ENCODE assay signal across 10 cellular contexts in the genomic region with DNA sequence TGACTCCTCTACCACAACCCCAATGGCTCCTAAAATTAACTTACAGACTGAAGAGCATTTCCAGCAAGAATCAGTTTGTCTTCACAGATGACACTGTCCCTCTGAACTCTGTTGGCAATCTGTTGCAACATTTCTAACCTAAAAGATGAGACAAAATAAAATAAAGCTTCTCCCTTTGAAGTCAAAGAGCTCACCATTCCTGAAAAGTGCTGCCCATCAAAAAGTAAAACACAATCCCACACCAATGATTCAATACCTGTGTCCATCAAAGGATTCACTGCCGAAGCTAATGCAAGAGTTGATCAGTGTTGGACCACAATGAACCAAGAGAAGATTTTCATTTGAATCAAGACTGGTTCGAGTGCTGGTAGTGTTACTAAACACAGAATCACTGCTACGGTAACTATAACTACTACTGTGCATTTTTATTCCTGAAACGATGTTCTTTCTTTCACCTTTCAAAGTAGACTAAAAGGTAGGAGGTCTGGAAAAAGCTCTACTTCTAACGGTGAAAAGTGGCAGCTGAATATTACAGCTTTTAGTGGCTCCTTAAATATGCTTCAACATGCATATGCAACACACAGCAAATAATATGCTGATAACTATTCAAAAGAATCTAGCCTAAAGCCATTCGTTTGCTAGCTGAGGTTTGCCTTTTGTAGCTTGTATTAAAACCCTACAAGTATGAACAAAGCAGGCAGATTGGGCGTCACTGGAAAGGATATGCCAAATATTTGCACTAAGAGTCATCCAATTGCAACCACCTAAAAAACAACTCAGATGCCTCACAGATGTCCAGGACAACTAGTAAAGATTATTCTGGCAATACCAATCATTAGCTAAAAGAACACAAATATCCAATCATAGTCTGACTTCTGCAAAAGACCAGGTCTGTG. TPM values are rescaled to one million over a fixed set of nuclear protein-coding genes. Genes with fewer than 3 reads are reported as not detected.
DNase-seq lines count a peak whose midpoint lies in the region; ATAC-seq and TF ChIP-seq lines count a peak whose summit lies in the region.
"Had no signal": no experiment of that assay in that cellular context is flagged by ENCODE, and none has a peak within 500 bp of the region (broad histone marks: within the 10 kb centered on the region; RNA-seq: fewer than 3 reads in every experiment).

A gene (minus strand): TSS at position 524 of the 896 bp plus-strand sequence.

- DNase-seq in M059J (ENCODE audit: low read depth): peak; percentile 95
- DNase-seq in dermis microvascular lymphatic vessel endothelial cell (ENCODE audit: low read depth in 2 of 2): peak in 1 of 2 donors; percentile 55
- peak; percentile 74 for DNase-seq in mesenchymal stem cell
- no peak for DNase-seq in activated CD4-positive, CD25-positive, alpha-beta regulatory T cell treated with anti-CD3 and anti-CD28 coated beads, Interleukin-2, amount 50 U/mL, for 72 hours
- DNase-seq in WERI-Rb-1: no peak
- DNase-seq in caudate nucleus (lab: John Stamatoyannopoulos, UW): no peak
- DNase-seq: activated naive CD4-positive, alpha-beta T cell treated with Interleukin-2 at 50 U/mL for 16 hours; DND-41 had no signal

- H2BK15ac ChIP-seq in mesenchymal stem cell (ENCODE audit: low read depth, poor library complexity, severe bottlenecking): no peak within 1 kb of the TSS

- H4K91ac ChIP-seq in mesenchymal stem cell (ENCODE audit: low read length): no peak within 1 kb of the TSS

- WGBS in mesenchymal stem cell: 71% methylated on average over 7 of the region's 7 CpGs

- H3K9me3 ChIP-seq in mesenchymal stem cell (ENCODE audit: control insufficient read depth, low read length) (no peaks in the 10 kb centered on the region), WERI-Rb-1 (ENCODE audit: severe bottlenecking) (no peaks in the 10 kb centered on the region)

- no peak within 1 kb of the TSS for H3K14ac ChIP-seq in mesenchymal stem cell (ENCODE audit: low read length in 2 of 2)

- H3K36me3 ChIP-seq in mesenchymal stem cell (ENCODE audit: control insufficient read depth in 1 of 2, insufficient read depth in 2 of 2, low read depth in 1 of 2, low read length in 2 of 2) (peaks cover 6 to 85% of the 10 kb centered on the region in 2 experiments), WERI-Rb-1 (peaks cover 48% of the 10 kb centered on the region)

- H3K27me3 ChIP-seq in mesenchymal stem cell (ENCODE audit: control insufficient read depth in 1 of 2, insufficient read depth in 1 of 2, low read length in 2 of 2) (no peaks in the 10 kb centered on the region), WERI-Rb-1 (ENCODE audit: insufficient read depth, low read depth, severe bottlenecking) (no peaks in the 10 kb centered on the region)

- H2AFZ ChIP-seq in mesenchymal stem cell (ENCODE audit: low read depth, low read length): no peak within 1 kb of the TSS

- H3K18ac ChIP-seq in mesenchymal stem cell (ENCODE audit: low read depth in 1 of 2, low read length in 2 of 2): peak within 1 kb of the TSS in 1 of 2 experiments; percentile 21

- peak within 1 kb of the TSS; percentile 13 for H4K8ac ChIP-seq in mesenchymal stem cell (ENCODE audit: low read length)

- TF ChIP-seq CTCF in 22Rv1 (IDR thresholded peaks at IDR 0.05) (no peak), WERI-Rb-1 (IDR thresholded peaks at IDR 0.05; ENCODE audit: low read depth, low read length) (no peak)

- peak within 1 kb of the TSS; percentile 68 for H3K9ac ChIP-seq in mesenchymal stem cell (ENCODE audit: low read length)

- no peak within 1 kb of the TSS for H3K4ac ChIP-seq in mesenchymal stem cell (ENCODE audit: low read depth in 1 of 2, low read length in 2 of 2)

- no peak within 1 kb of the TSS for H2BK5ac ChIP-seq in mesenchymal stem cell (ENCODE audit: low read depth, low read length, poor library complexity, severe bottlenecking)

- H3K79me1 ChIP-seq in mesenchymal stem cell (replicated peaks; ENCODE audit: low read length, poor library complexity, severe bottlenecking): peaks cover 9% of the 10 kb centered on the region

- no peak within 1 kb of the TSS for H2BK120ac ChIP-seq in mesenchymal stem cell (ENCODE audit: low read depth, low read length)

- ATAC-seq in HG03039 (IDR thresholded peaks at IDR 0.05; ENCODE audit: unreplicated experiment): no peak

- H3K4me3 ChIP-seq in mesenchymal stem cell (ENCODE audit: insufficient read depth in 1 of 2, low read depth in 1 of 2, low read length in 2 of 2) (peak within 1 kb of the TSS in 1 of 2 experiments; percentile 31), WERI-Rb-1 (ENCODE audit: low read depth, low read length) (no peak within 1 kb of the TSS)

- no peak within 1 kb of the TSS for H2BK12ac ChIP-seq in mesenchymal stem cell (ENCODE audit: low read length in 2 of 2)

- H2AK5ac ChIP-seq in mesenchymal stem cell (ENCODE audit: low read length, severe bottlenecking): peak within 1 kb of the TSS; percentile 89

- no peaks in the 10 kb centered on the region for H3K4me1 ChIP-seq in mesenchymal stem cell (ENCODE audit: control insufficient read depth, insufficient read depth, low read depth, low read length)

- H3K27ac ChIP-seq in 22Rv1 (0 out of 2 replicates have a peak within 1 kb of the TSS, but pooled peaks have one; percentile 14), mesenchymal stem cell (ENCODE audit: low read length, poor library complexity, severe bottlenecking) (peak within 1 kb of the TSS; percentile 76), WERI-Rb-1 (no peak within 1 kb of the TSS), caudate nucleus (ENCODE audit: low read depth, low read length) (no peak within 1 kb of the TSS)

- H3K4me2 ChIP-seq in mesenchymal stem cell (ENCODE audit: low read length, poor library complexity, severe bottlenecking): no peak within 1 kb of the TSS

- no peak within 1 kb of the TSS for H3K23ac ChIP-seq in mesenchymal stem cell (ENCODE audit: low read length in 2 of 2)

RNA-seq across cellular contexts. Expression of the gene that starts here (rescaled TPM):
- 136 and 179 TPM in 2 replicates for total RNA-seq in M059J (2014; rRNA removed; shearing (Covaris generic))
- total RNA-seq in dermis microvascular lymphatic vessel endothelial cell: 165 and 179 TPM in 2 replicates
- 35.4 TPM for polyA plus RNA-seq in mesenchymal stem cell (2013, experiment 1 of 2)
- polyA plus RNA-seq in mesenchymal stem cell (2013, experiment 2 of 2): 31.9 TPM

Comparison
In these comparisons a context has a peak if more than half of its experiments do, and no peak if none do; other contexts are left out.
1. H3K27ac ChIP-seq: peak in 22Rv1 (single experiment) and mesenchymal stem cell (single experiment); none in WERI-Rb-1 (single experiment) and caudate nucleus (single experiment).
2. DNase-seq: peak in M059J (single experiment) and mesenchymal stem cell (single experiment); none in activated CD4-positive, CD25-positive, alpha-beta regulatory T cell treated with anti-CD3 and anti-CD28 coated beads, Interleukin-2, amount 50 U/mL, for 72 hours (single experiment), WERI-Rb-1 (single experiment) and caudate nucleus (0 of 61).